In genomic region chr5:150053231-150053626, GRCh38 we compare ENCODE assay signal across 13 cellular contexts. TPM values are rescaled to one million over a fixed set of nuclear protein-coding genes. Genes with fewer than 3 reads are reported as not detected.
DNase-seq lines count a peak whose midpoint lies in the region; ATAC-seq and TF ChIP-seq lines count a peak whose summit lies in the region.
"Had no signal": no experiment of that assay in that cellular context is flagged by ENCODE, and none has a peak within 500 bp of the region (broad histone marks: within the 10 kb centered on the region; RNA-seq: fewer than 3 reads in every experiment).

No MANE protein-coding gene starts in this region.

- peak overlapping the region; percentile 66 for H3K27ac Mint-ChIP-seq in activated CD4-positive, alpha-beta T cell treated with anti-CD3 and anti-CD28 coated beads, Interleukin-2, amount 10 ng/mL, durations not matched to agents 24 days and 14 days
- H3K27ac Mint-ChIP-seq: neural progenitor cell had no signal

- no peak for TF ChIP-seq CTCF in heart right ventricle (IDR thresholded peaks at IDR 0.05)

- peaks cover 13 to 100% (median 58%) of the 10 kb centered on the region in 9 donors for H3K36me3 ChIP-seq in heart right ventricle
- H3K36me3 ChIP-seq: neural progenitor cell had no signal

- intact Hi-C loops in activated CD4-positive, alpha-beta T cell treated with anti-CD3 and anti-CD28 coated beads, Interleukin-2, amount 10 ng/mL, durations not matched to agents 24 days and 14 days (cut with micrococcal nuclease): no loop called here
- intact Hi-C loops in heart right ventricle (cut with DNase I): no loop called here

- no peak overlapping the region for H3K4me3 Mint-ChIP-seq in activated CD4-positive, alpha-beta T cell treated with anti-CD3 and anti-CD28 coated beads, Interleukin-2, amount 10 ng/mL, durations not matched to agents 24 days and 14 days
- H3K4me3 Mint-ChIP-seq: neural progenitor cell had no signal

- peaks cover 54% of the 10 kb centered on the region for H3K36me3 Mint-ChIP-seq in activated CD4-positive, alpha-beta T cell treated with anti-CD3 and anti-CD28 coated beads, Interleukin-2, amount 10 ng/mL, durations not matched to agents 24 days and 14 days (ENCODE audit: low read depth)

- DNase-seq in activated CD4-positive, alpha-beta T cell treated with anti-CD3 and anti-CD28 coated beads, Interleukin-2, amount 10 ng/mL, durations not matched to agents 24 days and 14 days: no peak
- DNase-seq in activated CD4-positive, alpha-beta T cell treated with anti-CD3 and anti-CD28 coated beads for 48 hours: no peak
- DNase-seq in dermis microvascular lymphatic vessel endothelial cell (ENCODE audit: low read depth in 2 of 2) (peak; percentile 18 to 75), smooth muscle cell of the brain vasculature (ENCODE audit: low read depth, low spot score) (peak; percentile 54), NCI-H446 (lab: John Stamatoyannopoulos, UW) (no peak), heart right ventricle (no peak)
- DNase-seq: activated naive CD4-positive, alpha-beta T cell; glutamatergic neuron; NCI-H1048 had no signal

- ATAC-seq in GM18907 (IDR thresholded peaks at IDR 0.05; ENCODE audit: unreplicated experiment) (no peak), heart right ventricle (no peak)

- H3K27me3 ChIP-seq in heart right ventricle: no peaks in the 10 kb centered on the region
- H3K27me3 ChIP-seq: neural progenitor cell had no signal

- H3K4me1 ChIP-seq in heart right ventricle: peaks cover 0 to 47% (median 0%) of the 10 kb centered on the region in 9 donors

- peaks cover 7% of the 10 kb centered on the region for H3K4me1 Mint-ChIP-seq in activated CD4-positive, alpha-beta T cell treated with anti-CD3 and anti-CD28 coated beads, Interleukin-2, amount 10 ng/mL, durations not matched to agents 24 days and 14 days

- no peaks in the 10 kb centered on the region for H3K9me3 Mint-ChIP-seq in activated CD4-positive, alpha-beta T cell treated with anti-CD3 and anti-CD28 coated beads, Interleukin-2, amount 10 ng/mL, durations not matched to agents 24 days and 14 days
- H3K9me3 Mint-ChIP-seq: neural progenitor cell had no signal

- no peaks in the 10 kb centered on the region for H3K27me3 Mint-ChIP-seq in activated CD4-positive, alpha-beta T cell treated with anti-CD3 and anti-CD28 coated beads, Interleukin-2, amount 10 ng/mL, durations not matched to agents 24 days and 14 days

- peak overlapping the region in 1 of 10 donors; percentile 65 for H3K27ac ChIP-seq in heart right ventricle
- H3K27ac ChIP-seq: neural progenitor cell, SK-N-MC had no signal

- 81 to 83% methylated on average over 6 of the region's 6 CpGs for WGBS in heart right ventricle, 2 donors

- no peak overlapping the region for H3K4me3 ChIP-seq in heart right ventricle
- H3K4me3 ChIP-seq: neural progenitor cell, SK-N-MC had no signal

- no peaks in the 10 kb centered on the region for H3K9me3 ChIP-seq in heart right ventricle

TF ChIP-seq in PFSK-1, 5 proteins besides CTCF, POLR2A, EP300 and RAD21:
- TF ChIP-seq REST (IDR thresholded peaks at IDR 0.05; ENCODE audit: insufficient read depth in 1 of 2, low read depth in 2 of 2, low read length in 2 of 2): peak; percentile 22 to 56; a peak in 1 of 4 replicates
- TF ChIP-seq FOXP2 (optimal IDR thresholded peaks at IDR 0.05; ENCODE audit: borderline replicate concordance, extremely low read depth, extremely low read length, insufficient read depth): no peak
- TF ChIP-seq TAF1 (IDR thresholded peaks at IDR 0.05; ENCODE audit: borderline replicate concordance, insufficient read depth, low read length): no peak
- TF ChIP-seq SIN3A (IDR thresholded peaks at IDR 0.05; ENCODE audit: borderline replicate concordance, insufficient read depth, low read length): no peak

RNA-seq across cellular contexts. Expression of gene CSF1R, which starts 33.1 kb away (rescaled TPM):
- 0.14 TPM in 1 of 2 replicates, not detected in the other for total RNA-seq in activated CD4-positive, alpha-beta T cell treated with anti-CD3 and anti-CD28 coated beads, Interleukin-2, amount 10 ng/mL, durations not matched to agents 24 days and 14 days
- 0.31 TPM for polyA plus RNA-seq in PFSK-1 (2012; ENCODE audit: insufficient read length, low read depth)
- not detected in 2 replicates for total RNA-seq in dermis microvascular lymphatic vessel endothelial cell
- 10 to 100 TPM in 7 of 10 donors, 1 to 10 TPM in 3; 6.8 to 83.9 (median 11.2) TPM for total RNA-seq in heart right ventricle
- polyA plus RNA-seq in heart right ventricle: 1 to 10 TPM; 4.8 to 6.4 TPM

RNA-seq across cellular contexts. Expression of gene HMGXB3, which starts 52.7 kb away (rescaled TPM):
- total RNA-seq in activated CD4-positive, alpha-beta T cell treated with anti-CD3 and anti-CD28 coated beads, Interleukin-2, amount 10 ng/mL, durations not matched to agents 24 days and 14 days: 43.1 and 47.8 TPM in 2 replicates
- polyA plus RNA-seq in PFSK-1 (2012; ENCODE audit: insufficient read length, low read depth): 46.9 TPM
- 18.2 and 31.9 TPM in 2 replicates for total RNA-seq in dermis microvascular lymphatic vessel endothelial cell
- 10 to 100 TPM; 12.7 to 17.8 (median 14.9) TPM for total RNA-seq in heart right ventricle
- polyA plus RNA-seq in heart right ventricle: 10 to 100 TPM; 12.8 to 17.9 TPM

RNA-seq across cellular contexts. Expression of gene TIGD6, which starts 52.8 kb away (rescaled TPM):
- total RNA-seq in activated CD4-positive, alpha-beta T cell treated with anti-CD3 and anti-CD28 coated beads, Interleukin-2, amount 10 ng/mL, durations not matched to agents 24 days and 14 days: 2.5 TPM in 2 replicates
- 3.5 TPM for polyA plus RNA-seq in PFSK-1 (2012; ENCODE audit: insufficient read length, low read depth)
- total RNA-seq in dermis microvascular lymphatic vessel endothelial cell: 3.6 and 5.3 TPM in 2 replicates
- total RNA-seq in heart right ventricle: 1 to 10 TPM; 2.2 to 4.2 (median 2.8) TPM
- polyA plus RNA-seq in heart right ventricle: 1 to 10 TPM; 2.1 to 4.0 TPM

Comparison
In these comparisons a context has a peak if more than half of its experiments do, and no peak if none do; other contexts are left out.
1. DNase-seq: peak in dermis microvascular lymphatic vessel endothelial cell (2 of 2) and smooth muscle cell of the brain vasculature (single experiment); none in activated CD4-positive, alpha-beta T cell treated with anti-CD3 and anti-CD28 coated beads, Interleukin-2, amount 10 ng/mL, durations not matched to agents 24 days and 14 days (single experiment), activated CD4-positive, alpha-beta T cell treated with anti-CD3 and anti-CD28 coated beads for 48 hours (single experiment), NCI-H446 (0 of 2) and heart right ventricle (0 of 2).